Comparison of ENCODE assay signal across 2 cellular contexts in genomic region chr17:45889579-45889978, GRCh38.
A peak's percentile ranks its signal among the peaks of the same experiment; 100 is the strongest.
TF ChIP-seq lines count a peak whose summit lies in the region.

No MANE protein-coding gene starts in this region.

TF ChIP-seq in HCT116, 20 proteins besides CTCF, POLR2A, EP300 and RAD21 (continued from another document):
- TF ChIP-seq REST (IDR thresholded peaks at IDR 0.05; ENCODE audit: low read depth) (no peak), CBX3 (IDR thresholded peaks at IDR 0.05; ENCODE audit: low read depth) (peak; percentile 25; the same call in 1 of the 2 replicates)

TF ChIP-seq in WTC11, 78 proteins besides CTCF, POLR2A, EP300 and RAD21 (continued from another document):
- TF ChIP-seq, protein P1, sequence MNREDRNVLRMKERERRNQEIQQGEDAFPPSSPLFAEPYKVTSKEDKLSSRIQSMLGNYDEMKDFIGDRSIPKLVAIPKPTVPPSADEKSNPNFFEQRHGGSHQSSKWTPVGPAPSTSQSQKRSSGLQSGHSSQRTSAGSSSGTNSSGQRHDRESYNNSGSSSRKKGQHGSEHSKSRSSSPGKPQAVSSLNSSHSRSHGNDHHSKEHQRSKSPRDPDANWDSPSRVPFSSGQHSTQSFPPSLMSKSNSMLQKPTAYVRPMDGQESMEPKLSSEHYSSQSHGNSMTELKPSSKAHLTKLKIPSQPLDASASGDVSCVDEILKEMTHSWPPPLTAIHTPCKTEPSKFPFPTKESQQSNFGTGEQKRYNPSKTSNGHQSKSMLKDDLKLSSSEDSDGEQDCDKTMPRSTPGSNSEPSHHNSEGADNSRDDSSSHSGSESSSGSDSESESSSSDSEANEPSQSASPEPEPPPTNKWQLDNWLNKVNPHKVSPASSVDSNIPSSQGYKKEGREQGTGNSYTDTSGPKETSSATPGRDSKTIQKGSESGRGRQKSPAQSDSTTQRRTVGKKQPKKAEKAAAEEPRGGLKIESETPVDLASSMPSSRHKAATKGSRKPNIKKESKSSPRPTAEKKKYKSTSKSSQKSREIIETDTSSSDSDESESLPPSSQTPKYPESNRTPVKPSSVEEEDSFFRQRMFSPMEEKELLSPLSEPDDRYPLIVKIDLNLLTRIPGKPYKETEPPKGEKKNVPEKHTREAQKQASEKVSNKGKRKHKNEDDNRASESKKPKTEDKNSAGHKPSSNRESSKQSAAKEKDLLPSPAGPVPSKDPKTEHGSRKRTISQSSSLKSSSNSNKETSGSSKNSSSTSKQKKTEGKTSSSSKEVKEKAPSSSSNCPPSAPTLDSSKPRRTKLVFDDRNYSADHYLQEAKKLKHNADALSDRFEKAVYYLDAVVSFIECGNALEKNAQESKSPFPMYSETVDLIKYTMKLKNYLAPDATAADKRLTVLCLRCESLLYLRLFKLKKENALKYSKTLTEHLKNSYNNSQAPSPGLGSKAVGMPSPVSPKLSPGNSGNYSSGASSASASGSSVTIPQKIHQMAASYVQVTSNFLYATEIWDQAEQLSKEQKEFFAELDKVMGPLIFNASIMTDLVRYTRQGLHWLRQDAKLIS (CRISPR knock-in tag; IDR thresholded peaks at IDR 0.05; ENCODE audit: borderline replicate concordance): no peak
- TF ChIP-seq ZNF671 (CRISPR knock-in tag; IDR thresholded peaks at IDR 0.05) (no peak), TEAD4 (CRISPR knock-in tag; IDR thresholded peaks at IDR 0.05) (no peak), SOX15 (CRISPR knock-in tag; IDR thresholded peaks at IDR 0.05) (no peak)
TF ChIP-seq in WTC11: peak in this region for 0.
